8 cellular contexts compared by ENCODE assay signal in genomic region chr16:67191410-67191994, GRCh38. TPM values are rescaled to one million over a fixed set of nuclear protein-coding genes. Genes with fewer than 3 reads are reported as not detected.
DNase-seq lines count a peak whose midpoint lies in the region; ATAC-seq and TF ChIP-seq lines count a peak whose summit lies in the region.

No MANE protein-coding gene starts in this region.

- no peak for DNase-seq in MM.1S
- no peak for DNase-seq in effector memory CD8-positive, alpha-beta T cell
- DNase-seq in trophoblast cell = peak in 1 of 2 donors; percentile 81
- DNase-seq in middle frontal gyrus (ENCODE audit: extremely low spot score, low spot score) = no peak
- no peak for DNase-seq in stimulated activated CD4-positive, alpha-beta T cell treated with anti-CD3 and anti-CD28 coated beads, Interleukin-2, amount 100 ng/mL, for 24 hours
- DNase-seq in HuH-7.5 (ENCODE audit: low spot score) = no peak

- H3K4me1 Mint-ChIP-seq in effector memory CD8-positive, alpha-beta T cell (ENCODE audit: low read depth in 2 of 2) = peaks cover 32 to 36% of the 10 kb centered on the region in 2 donors

- H4K12ac ChIP-seq in trophoblast cell (ENCODE audit: low read depth, low read length) = no peak overlapping the region

- no peak overlapping the region for H3K18ac ChIP-seq in trophoblast cell (ENCODE audit: low read length)

- ATAC-seq in effector memory CD8-positive, alpha-beta T cell (replicated peaks) = peak; percentile 3
- ATAC-seq in HG02981 (IDR thresholded peaks at IDR 0.05; ENCODE audit: unreplicated experiment) = no peak

- no peak overlapping the region for H2BK120ac ChIP-seq in trophoblast cell (ENCODE audit: insufficient read depth, low read length, poor library complexity)

- H3K4ac ChIP-seq in trophoblast cell (ENCODE audit: low read depth, low read length) = no peak overlapping the region

- peak overlapping the region; percentile 95 for H3K4me3 ChIP-seq in DOHH2 (ENCODE audit: low read length)
- peak overlapping the region; percentile 40; the same call in 1 of the 2 replicates for H3K4me3 ChIP-seq in MM.1S (ENCODE audit: low read length)
- no peak overlapping the region for H3K4me3 ChIP-seq in trophoblast cell (ENCODE audit: low read depth, low read length)

- no peak overlapping the region for H2BK12ac ChIP-seq in trophoblast cell (ENCODE audit: low read length)

- H3K79me1 ChIP-seq in trophoblast cell (ENCODE audit: low read length) = peaks cover 10% of the 10 kb centered on the region

- H3K4me1 ChIP-seq in DOHH2 (ENCODE audit: control insufficient read depth, low read length) = peaks cover 15% of the 10 kb centered on the region
- peaks cover 9% of the 10 kb centered on the region; the same call in 1 of the 2 replicates for H3K4me1 ChIP-seq in MM.1S (ENCODE audit: low read length)
- H3K4me1 ChIP-seq in trophoblast cell (ENCODE audit: control insufficient read depth in 1 of 2, insufficient read depth in 2 of 2, low read length in 2 of 2) = peaks cover 21 to 23% of the 10 kb centered on the region in 2 experiments

- no peak overlapping the region for H2AK5ac ChIP-seq in trophoblast cell (ENCODE audit: low read length)

- H2AFZ ChIP-seq in MM.1S (ENCODE audit: low read length) (peak overlapping the region; percentile 54), trophoblast cell (ENCODE audit: insufficient read depth, low read length, poor library complexity) (no peak overlapping the region)

- peak overlapping the region; percentile 89 to 94 for H3K27ac Mint-ChIP-seq in effector memory CD8-positive, alpha-beta T cell

- H3K36me3 Mint-ChIP-seq in effector memory CD8-positive, alpha-beta T cell (ENCODE audit: insufficient read depth) = peaks cover 32% of the 10 kb centered on the region

- H3K27me3 ChIP-seq in DOHH2 (ENCODE audit: control insufficient read depth, low read length) = peaks cover 3% of the 10 kb centered on the region
- H3K27me3 ChIP-seq in MM.1S (replicated peaks; ENCODE audit: insufficient read depth, low read length) = peaks cover 5% of the 10 kb centered on the region; the same call in 1 of the 2 replicates
- no peaks in the 10 kb centered on the region for H3K27me3 ChIP-seq in trophoblast cell (ENCODE audit: insufficient read depth, low read length)

- H2BK5ac ChIP-seq in trophoblast cell (ENCODE audit: low read depth, low read length, poor library complexity) = no peak overlapping the region

- peak overlapping the region; percentile 84 to 89 for H3K4me3 Mint-ChIP-seq in effector memory CD8-positive, alpha-beta T cell

- no CpG with 5 or more reads among the region's 9 CpGs for WGBS in trophoblast cell (ENCODE audit: extremely low coverage, insufficient coverage, insufficient read length)

- no peak overlapping the region for H4K91ac ChIP-seq in trophoblast cell (ENCODE audit: low read depth, low read length)

- TF ChIP-seq CTCF in DOHH2 (IDR thresholded peaks at IDR 0.05; ENCODE audit: low read depth, low read length, poor library complexity, severe bottlenecking) = no peak
- TF ChIP-seq CTCF in MM.1S (IDR thresholded peaks at IDR 0.05; ENCODE audit: low read length) = no peak

- H3K27me3 Mint-ChIP-seq in effector memory CD8-positive, alpha-beta T cell = no peaks in the 10 kb centered on the region

- H4K20me1 ChIP-seq in DOHH2 (ENCODE audit: control insufficient read depth, insufficient read depth, low read depth, low read length) = peaks cover 3% of the 10 kb centered on the region
- H4K20me1 ChIP-seq in MM.1S (ENCODE audit: insufficient read depth, low read length) = no peaks in the 10 kb centered on the region

- no peaks in the 10 kb centered on the region for H3K9me3 Mint-ChIP-seq in effector memory CD8-positive, alpha-beta T cell

- H3K27ac ChIP-seq in DOHH2 (ENCODE audit: low read depth, low read length) (no peak overlapping the region), MM.1S (ENCODE audit: low read length) (no peak overlapping the region), trophoblast cell (ENCODE audit: low read depth, low read length) (no peak overlapping the region)

- H3K9me3 ChIP-seq in DOHH2 (ENCODE audit: control insufficient read depth, insufficient read depth, low read length) = no peaks in the 10 kb centered on the region
- H3K9me3 ChIP-seq in MM.1S (replicated peaks; ENCODE audit: insufficient read depth, low read length) = no peaks in the 10 kb centered on the region
- no peaks in the 10 kb centered on the region for H3K9me3 ChIP-seq in trophoblast cell (ENCODE audit: insufficient read depth, low read depth, low read length)

- no peak overlapping the region for H3K14ac ChIP-seq in trophoblast cell (ENCODE audit: low read length)

- H3K9me2 ChIP-seq in DOHH2 (replicated peaks; ENCODE audit: control insufficient read depth, low read length) (no peaks in the 10 kb centered on the region), MM.1S (replicated peaks; ENCODE audit: insufficient read depth, low read length) (no peaks in the 10 kb centered on the region)

- peaks cover 44% of the 10 kb centered on the region for H3K36me3 ChIP-seq in DOHH2 (ENCODE audit: control insufficient read depth, low read length)
- H3K36me3 ChIP-seq in MM.1S (replicated peaks; ENCODE audit: insufficient read depth, low read length) = peaks cover 10% of the 10 kb centered on the region; the same call in 1 of the 2 replicates
- peaks cover 30 to 33% of the 10 kb centered on the region in 2 experiments for H3K36me3 ChIP-seq in trophoblast cell (ENCODE audit: control insufficient read depth in 1 of 2, insufficient read depth in 2 of 2, low read length in 2 of 2)

- H3K79me2 ChIP-seq in DOHH2 (ENCODE audit: control insufficient read depth, low read length) (peaks cover 34% of the 10 kb centered on the region), MM.1S (ENCODE audit: low read length) (peaks cover 42% of the 10 kb centered on the region), trophoblast cell (ENCODE audit: control insufficient read depth, insufficient read depth, low read length, poor library complexity) (peaks cover 12% of the 10 kb centered on the region)

- no peak overlapping the region for H3K23ac ChIP-seq in trophoblast cell (ENCODE audit: low read length)

- H3K4me2 ChIP-seq in DOHH2 (ENCODE audit: low read length) (peak overlapping the region; percentile 89), MM.1S (ENCODE audit: low read depth, low read length) (peak overlapping the region; percentile 45), trophoblast cell (ENCODE audit: low read length) (peak overlapping the region; percentile 58)

- H3K9ac ChIP-seq in MM.1S (ENCODE audit: low read length) (no peak overlapping the region; the same call in 1 of the 2 replicates), trophoblast cell (ENCODE audit: low read length) (no peak overlapping the region)

- peak overlapping the region; percentile 45 for H4K8ac ChIP-seq in trophoblast cell (ENCODE audit: low read depth, low read length)

- H3F3A ChIP-seq in DOHH2 (ENCODE audit: control insufficient read depth, insufficient read depth) (no peaks in the 10 kb centered on the region), MM.1S (ENCODE audit: insufficient read depth, low read length) (no peaks in the 10 kb centered on the region)

RNA-seq across cellular contexts. Expression of gene E2F4, which starts 0.5 kb away (rescaled TPM):
- 33.7 and 35.5 TPM in 2 replicates for polyA plus RNA-seq in trophoblast cell (2013)

RNA-seq across cellular contexts. Expression of gene EXOC3L1, which starts 1.6 kb away (rescaled TPM):
- polyA plus RNA-seq in trophoblast cell (2013) = 0.21 and 0.33 TPM in 2 replicates

RNA-seq across cellular contexts. Expression of gene ELMO3, which starts 7.4 kb away (rescaled TPM):
- 2.8 and 3.1 TPM in 2 replicates for polyA plus RNA-seq in trophoblast cell (2013)

RNA-seq across cellular contexts. Expression of gene MATCAP1, which starts 7.7 kb away (rescaled TPM):
- 14.8 and 15.3 TPM in 2 replicates for polyA plus RNA-seq in trophoblast cell (2013)

RNA-seq across cellular contexts. Expression of gene NOL3, which starts 21.2 kb away (rescaled TPM):
- 4.9 and 5.2 TPM in 2 replicates for polyA plus RNA-seq in trophoblast cell (2013)
